In genomic region chr16:23595246-23595950, GRCh38 we compare ENCODE assay signal across 6 cellular contexts. TPM values are rescaled to one million over a fixed set of nuclear protein-coding genes. Genes with fewer than 3 reads are reported as not detected.
DNase-seq lines count a peak whose midpoint lies in the region; ATAC-seq lines count a peak whose summit lies in the region.

No MANE protein-coding gene starts in this region.

- ATAC-seq in GM18861 (IDR thresholded peaks at IDR 0.05; ENCODE audit: unreplicated experiment) (peak; percentile 2), HG03469 (IDR thresholded peaks at IDR 0.05; ENCODE audit: unreplicated experiment) (no peak)

- H3K36me3 Mint-ChIP-seq in immature natural killer cell = peaks cover 0 to 12% (median 0%) of the 10 kb centered on the region in 3 donors

- peak overlapping the region in 2 of 6 donors; percentile 43 to 64 for H3K27ac Mint-ChIP-seq in immature natural killer cell

- peak overlapping the region; percentile 73 to 87 (median 81) for H3K4me3 Mint-ChIP-seq in immature natural killer cell

- H3K27ac ChIP-seq in SK-N-MC = peak overlapping the region; percentile 59; the same call in 1 of the 2 replicates

- peak overlapping the region; percentile 97 for H3K4me3 ChIP-seq in SK-N-MC

- H3K9me3 Mint-ChIP-seq in immature natural killer cell = no peaks in the 10 kb centered on the region

- H3K9me3 ChIP-seq in SK-N-MC (ENCODE audit: low read depth, low read length) = no peaks in the 10 kb centered on the region

- DNase-seq in SK-N-MC (ENCODE audit: low read depth, low spot score) (no peak), immature natural killer cell (no peak), mesenteric fat pad (ENCODE audit: low spot score) (no peak), NCI-H2196 (lab: John Stamatoyannopoulos, UW; ENCODE audit: unreplicated experiment) (no peak)

- H3K36me3 ChIP-seq in SK-N-MC (ENCODE audit: insufficient read depth, low read length) = peaks cover 37% of the 10 kb centered on the region

- H3K27me3 Mint-ChIP-seq in immature natural killer cell (ENCODE audit: low read depth in 3 of 3) = peaks cover 0 to 7% (median 0%) of the 10 kb centered on the region in 3 donors

- H3K4me1 Mint-ChIP-seq in immature natural killer cell = peaks cover 25 to 36% of the 10 kb centered on the region in 2 donors

- H3K9ac ChIP-seq in SK-N-MC (ENCODE audit: insufficient read length) = peak overlapping the region; percentile 99

RNA-seq across cellular contexts. Expression of gene NDUFAB1, which starts 0.7 kb away (rescaled TPM):
- polyA plus RNA-seq in immature natural killer cell = 100 to 1,000 TPM; 182 to 257 (median 231) TPM
- total RNA-seq in mesenteric fat pad = 77.0 TPM

RNA-seq across cellular contexts. Expression of gene UBFD1, which starts 37.9 kb away (rescaled TPM):
- polyA plus RNA-seq in immature natural killer cell = 10 to 100 TPM; 13.1 to 18.8 (median 14.2) TPM
- 48.1 TPM for total RNA-seq in mesenteric fat pad

RNA-seq across cellular contexts. Expression of gene EARS2, which starts 38.2 kb away (rescaled TPM):
- polyA plus RNA-seq in immature natural killer cell = 10 to 100 TPM in 1 of 3 donors, 1 to 10 TPM in 2; 6.3 to 14.1 (median 9.5) TPM
- total RNA-seq in mesenteric fat pad = 14.4 TPM

RNA-seq across cellular contexts. Expression of gene PALB2, which starts 45.7 kb away (rescaled TPM):
- polyA plus RNA-seq in immature natural killer cell = 10 to 100 TPM in 1 of 3 donors, 1 to 10 TPM in 2; 3.3 to 12.6 (median 8.2) TPM
- 10.8 TPM for total RNA-seq in mesenteric fat pad

RNA-seq across cellular contexts. Expression of gene DCTN5, which starts 45.9 kb away (rescaled TPM):
- 10 to 100 TPM; 51.9 to 77.8 (median 53.9) TPM for polyA plus RNA-seq in immature natural killer cell
- 57.6 TPM for total RNA-seq in mesenteric fat pad
